Comparison of ENCODE assay signal across 8 cellular contexts in genomic region chr6:136549359-136550044, GRCh38. TPM values are rescaled to one million over a fixed set of nuclear protein-coding genes. Genes with fewer than 3 reads are reported as not detected.
DNase-seq lines count a peak whose midpoint lies in the region; ATAC-seq and TF ChIP-seq lines count a peak whose summit lies in the region.

No MANE protein-coding gene starts in this region.

- H2AFZ ChIP-seq in neural progenitor cell (replicated peaks): peak overlapping the region; percentile 98

- peak overlapping the region; percentile 39 for H3K9ac ChIP-seq in neural progenitor cell

- no peak for TF ChIP-seq POLR2A in GM18505 (IDR thresholded peaks at IDR 0.05; ENCODE audit: borderline replicate concordance, extremely low read depth, insufficient read depth, insufficient read length)

- H3K36me3 Mint-ChIP-seq in neural progenitor cell: no peaks in the 10 kb centered on the region

- H4K20me1 ChIP-seq in neural progenitor cell (ENCODE audit: low read depth): peaks cover 14% of the 10 kb centered on the region

- peaks cover 32% of the 10 kb centered on the region for H3K27me3 Mint-ChIP-seq in neural progenitor cell (ENCODE audit: insufficient read depth, low read depth)

- no peaks in the 10 kb centered on the region for H3K9me3 Mint-ChIP-seq in neural progenitor cell

- H3K36me3 ChIP-seq in WERI-Rb-1 (no peaks in the 10 kb centered on the region), neural progenitor cell (no peaks in the 10 kb centered on the region)

- H3K27ac ChIP-seq in WERI-Rb-1 (no peak overlapping the region), neural progenitor cell (no peak overlapping the region)

- ATAC-seq in GM18867 (IDR thresholded peaks at IDR 0.05; ENCODE audit: unreplicated experiment) (peak; percentile 4), HG03025 (IDR thresholded peaks at IDR 0.05; ENCODE audit: low FRiP score, unreplicated experiment) (peak; percentile 9), GM21447 (IDR thresholded peaks at IDR 0.05; ENCODE audit: unreplicated experiment) (no peak), GM18505 (IDR thresholded peaks at IDR 0.05; ENCODE audit: unreplicated experiment) (no peak)

- H3K27ac Mint-ChIP-seq in neural progenitor cell: no peak overlapping the region

- peaks cover 27% of the 10 kb centered on the region for H3K79me2 ChIP-seq in neural progenitor cell (ENCODE audit: low read depth)

- peaks cover 26% of the 10 kb centered on the region for H3K4me1 Mint-ChIP-seq in neural progenitor cell

- DNase-seq in WERI-Rb-1: peak; percentile 36
- no peak for DNase-seq in fibroblast of villous mesenchyme (ENCODE audit: low read depth)
- DNase-seq in neural progenitor cell (ENCODE audit: low spot score): peak; percentile 56
- no peak for DNase-seq in NCI-H524 treated with DMSO at 0.1 percent for 48 hours (lab: John Stamatoyannopoulos, UW)

- peaks cover 13% of the 10 kb centered on the region for H3K4me1 ChIP-seq in neural progenitor cell

- H3K27me3 ChIP-seq in WERI-Rb-1 (ENCODE audit: insufficient read depth, low read depth, severe bottlenecking) (no peaks in the 10 kb centered on the region), neural progenitor cell (peaks cover 62% of the 10 kb centered on the region)

- H3F3A ChIP-seq in neural progenitor cell (ENCODE audit: low read depth): peaks cover 11% of the 10 kb centered on the region

- H3K9me3 ChIP-seq in WERI-Rb-1 (ENCODE audit: severe bottlenecking) (no peaks in the 10 kb centered on the region), neural progenitor cell (ENCODE audit: low read depth) (no peaks in the 10 kb centered on the region)

- H3K4me3 Mint-ChIP-seq in neural progenitor cell: peak overlapping the region; percentile 84

- TF ChIP-seq CTCF in WERI-Rb-1 (IDR thresholded peaks at IDR 0.05; ENCODE audit: low read depth, low read length): no peak
- TF ChIP-seq CTCF in fibroblast of villous mesenchyme (IDR thresholded peaks at IDR 0.05; ENCODE audit: insufficient read depth, low read depth, low read length): no peak
- no peak for TF ChIP-seq CTCF in neural progenitor cell (IDR thresholded peaks at IDR 0.05)

- H3K4me2 ChIP-seq in neural progenitor cell: peak overlapping the region; percentile 100

- H3K4me3 ChIP-seq in WERI-Rb-1 (ENCODE audit: low read depth, low read length): peak overlapping the region; percentile 84
- H3K4me3 ChIP-seq in fibroblast of villous mesenchyme (ENCODE audit: low read depth, low read length): peak overlapping the region; percentile 55
- peak overlapping the region; percentile 98 for H3K4me3 ChIP-seq in neural progenitor cell

RNA-seq across cellular contexts. Expression of gene MAP7, which starts 0.7 kb away (rescaled TPM):
- 0.64 and 1.3 TPM in 2 replicates for total RNA-seq in fibroblast of villous mesenchyme
- 8.9 and 9.0 TPM in 2 replicates for total RNA-seq in neural progenitor cell (ENCODE audit: low replicate concordance)

Comparison
In these comparisons a context has a peak if more than half of its experiments do, and no peak if none do; other contexts are left out.
1. ATAC-seq: peak in GM18867 (single experiment) and HG03025 (single experiment); none in GM21447 (single experiment) and GM18505 (single experiment).
2. DNase-seq: peak in WERI-Rb-1 (single experiment) and neural progenitor cell (single experiment); none in fibroblast of villous mesenchyme (single experiment) and NCI-H524 treated with DMSO at 0.1 percent for 48 hours (single experiment).
3. Peak in every context shown above with its lines, with median percentiles within 50 percentile points of each other: H3K4me3 ChIP-seq.